Comparison of ENCODE assay signal across 2 cellular contexts in the genomic region with DNA sequence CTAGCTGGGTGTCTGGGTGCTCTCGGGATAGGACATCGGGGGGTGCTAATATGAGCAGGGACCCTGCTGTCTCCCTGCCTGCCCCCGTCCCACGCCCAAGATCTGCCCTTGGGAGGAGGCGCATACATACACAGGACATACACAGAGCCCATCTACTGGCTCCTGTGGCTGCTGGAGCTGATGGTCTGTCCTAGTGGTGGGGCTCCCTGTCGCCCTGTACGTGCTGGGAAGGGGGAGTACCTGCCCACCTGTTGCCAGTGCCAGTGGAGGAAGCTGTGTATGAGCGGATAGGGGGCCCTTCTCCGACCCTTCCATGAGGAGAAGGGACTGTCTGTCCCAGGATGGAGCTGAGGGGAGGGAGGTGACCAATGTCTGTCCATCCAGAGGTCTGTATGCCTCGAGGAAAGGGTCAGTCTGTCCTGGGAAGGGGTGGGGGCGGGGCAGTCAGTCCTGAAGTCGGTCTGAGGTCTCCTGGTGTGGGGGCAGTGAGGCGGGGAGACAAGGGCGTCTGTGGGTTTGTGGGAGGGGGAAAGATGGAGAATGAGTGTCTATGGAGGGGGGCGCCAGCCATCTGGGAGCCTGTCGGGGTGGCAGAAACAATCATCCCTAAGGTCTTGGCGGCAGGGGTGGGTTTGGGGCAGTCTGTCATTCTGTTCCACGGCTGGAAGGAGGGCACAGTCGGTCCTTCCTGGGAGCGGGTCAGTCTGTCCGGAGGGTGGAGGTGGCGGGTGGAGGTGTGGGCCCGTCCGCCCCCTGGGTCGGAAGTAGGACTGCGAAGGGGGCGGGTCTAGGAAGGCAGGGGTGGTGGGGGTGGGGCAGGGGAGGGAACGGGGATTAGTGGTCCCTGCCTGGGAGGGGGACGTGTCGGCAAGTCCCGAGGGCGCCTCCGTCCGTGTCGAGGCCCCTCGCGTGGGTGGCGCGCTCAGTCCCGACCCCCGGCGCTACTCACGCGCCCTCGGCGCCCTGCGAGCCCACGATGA.
TF ChIP-seq lines count a peak whose summit lies in the region.

No MANE protein-coding gene starts in this region.

TF ChIP-seq in SK-N-SH treated with all-trans-retinoic acid at 6 μM for 48 hours, 23 proteins besides CTCF, POLR2A, EP300 and RAD21:
- no peak for TF ChIP-seq ZNF8 (CRISPR knock-in tag; IDR thresholded peaks at IDR 0.05)
- TF ChIP-seq ZFP30 (CRISPR knock-in tag; IDR thresholded peaks at IDR 0.05): no peak
- no peak for TF ChIP-seq ZC3H10 (CRISPR knock-in tag; IDR thresholded peaks at IDR 0.05)
- TF ChIP-seq, protein P1, sequence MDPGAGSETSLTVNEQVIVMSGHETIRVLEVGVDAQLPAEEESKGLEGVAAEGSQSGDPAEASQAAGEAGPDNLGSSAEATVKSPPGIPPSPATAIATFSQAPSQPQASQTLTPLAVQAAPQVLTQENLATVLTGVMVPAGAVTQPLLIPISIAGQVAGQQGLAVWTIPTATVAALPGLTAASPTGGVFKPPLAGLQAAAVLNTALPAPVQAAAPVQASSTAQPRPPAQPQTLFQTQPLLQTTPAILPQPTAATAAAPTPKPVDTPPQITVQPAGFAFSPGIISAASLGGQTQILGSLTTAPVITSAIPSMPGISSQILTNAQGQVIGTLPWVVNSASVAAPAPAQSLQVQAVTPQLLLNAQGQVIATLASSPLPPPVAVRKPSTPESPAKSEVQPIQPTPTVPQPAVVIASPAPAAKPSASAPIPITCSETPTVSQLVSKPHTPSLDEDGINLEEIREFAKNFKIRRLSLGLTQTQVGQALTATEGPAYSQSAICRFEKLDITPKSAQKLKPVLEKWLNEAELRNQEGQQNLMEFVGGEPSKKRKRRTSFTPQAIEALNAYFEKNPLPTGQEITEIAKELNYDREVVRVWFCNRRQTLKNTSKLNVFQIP (CRISPR knock-in tag; IDR thresholded peaks at IDR 0.05; ENCODE audit: borderline replicate concordance, low read depth): no peak
- TF ChIP-seq, protein P2, sequence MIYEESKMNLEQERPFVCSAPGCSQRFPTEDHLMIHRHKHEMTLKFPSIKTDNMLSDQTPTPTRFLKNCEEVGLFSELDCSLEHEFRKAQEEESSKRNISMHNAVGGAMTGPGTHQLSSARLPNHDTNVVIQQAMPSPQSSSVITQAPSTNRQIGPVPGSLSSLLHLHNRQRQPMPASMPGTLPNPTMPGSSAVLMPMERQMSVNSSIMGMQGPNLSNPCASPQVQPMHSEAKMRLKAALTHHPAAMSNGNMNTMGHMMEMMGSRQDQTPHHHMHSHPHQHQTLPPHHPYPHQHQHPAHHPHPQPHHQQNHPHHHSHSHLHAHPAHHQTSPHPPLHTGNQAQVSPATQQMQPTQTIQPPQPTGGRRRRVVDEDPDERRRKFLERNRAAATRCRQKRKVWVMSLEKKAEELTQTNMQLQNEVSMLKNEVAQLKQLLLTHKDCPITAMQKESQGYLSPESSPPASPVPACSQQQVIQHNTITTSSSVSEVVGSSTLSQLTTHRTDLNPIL (CRISPR knock-in tag; IDR thresholded peaks at IDR 0.05; ENCODE audit: low read depth): no peak
- TF ChIP-seq, protein P3, sequence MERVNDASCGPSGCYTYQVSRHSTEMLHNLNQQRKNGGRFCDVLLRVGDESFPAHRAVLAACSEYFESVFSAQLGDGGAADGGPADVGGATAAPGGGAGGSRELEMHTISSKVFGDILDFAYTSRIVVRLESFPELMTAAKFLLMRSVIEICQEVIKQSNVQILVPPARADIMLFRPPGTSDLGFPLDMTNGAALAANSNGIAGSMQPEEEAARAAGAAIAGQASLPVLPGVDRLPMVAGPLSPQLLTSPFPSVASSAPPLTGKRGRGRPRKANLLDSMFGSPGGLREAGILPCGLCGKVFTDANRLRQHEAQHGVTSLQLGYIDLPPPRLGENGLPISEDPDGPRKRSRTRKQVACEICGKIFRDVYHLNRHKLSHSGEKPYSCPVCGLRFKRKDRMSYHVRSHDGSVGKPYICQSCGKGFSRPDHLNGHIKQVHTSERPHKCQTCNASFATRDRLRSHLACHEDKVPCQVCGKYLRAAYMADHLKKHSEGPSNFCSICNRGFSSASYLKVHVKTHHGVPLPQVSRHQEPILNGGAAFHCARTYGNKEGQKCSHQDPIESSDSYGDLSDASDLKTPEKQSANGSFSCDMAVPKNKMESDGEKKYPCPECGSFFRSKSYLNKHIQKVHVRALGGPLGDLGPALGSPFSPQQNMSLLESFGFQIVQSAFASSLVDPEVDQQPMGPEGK (CRISPR knock-in tag; IDR thresholded peaks at IDR 0.05; ENCODE audit: borderline replicate concordance): no peak
- TF ChIP-seq, protein P4, sequence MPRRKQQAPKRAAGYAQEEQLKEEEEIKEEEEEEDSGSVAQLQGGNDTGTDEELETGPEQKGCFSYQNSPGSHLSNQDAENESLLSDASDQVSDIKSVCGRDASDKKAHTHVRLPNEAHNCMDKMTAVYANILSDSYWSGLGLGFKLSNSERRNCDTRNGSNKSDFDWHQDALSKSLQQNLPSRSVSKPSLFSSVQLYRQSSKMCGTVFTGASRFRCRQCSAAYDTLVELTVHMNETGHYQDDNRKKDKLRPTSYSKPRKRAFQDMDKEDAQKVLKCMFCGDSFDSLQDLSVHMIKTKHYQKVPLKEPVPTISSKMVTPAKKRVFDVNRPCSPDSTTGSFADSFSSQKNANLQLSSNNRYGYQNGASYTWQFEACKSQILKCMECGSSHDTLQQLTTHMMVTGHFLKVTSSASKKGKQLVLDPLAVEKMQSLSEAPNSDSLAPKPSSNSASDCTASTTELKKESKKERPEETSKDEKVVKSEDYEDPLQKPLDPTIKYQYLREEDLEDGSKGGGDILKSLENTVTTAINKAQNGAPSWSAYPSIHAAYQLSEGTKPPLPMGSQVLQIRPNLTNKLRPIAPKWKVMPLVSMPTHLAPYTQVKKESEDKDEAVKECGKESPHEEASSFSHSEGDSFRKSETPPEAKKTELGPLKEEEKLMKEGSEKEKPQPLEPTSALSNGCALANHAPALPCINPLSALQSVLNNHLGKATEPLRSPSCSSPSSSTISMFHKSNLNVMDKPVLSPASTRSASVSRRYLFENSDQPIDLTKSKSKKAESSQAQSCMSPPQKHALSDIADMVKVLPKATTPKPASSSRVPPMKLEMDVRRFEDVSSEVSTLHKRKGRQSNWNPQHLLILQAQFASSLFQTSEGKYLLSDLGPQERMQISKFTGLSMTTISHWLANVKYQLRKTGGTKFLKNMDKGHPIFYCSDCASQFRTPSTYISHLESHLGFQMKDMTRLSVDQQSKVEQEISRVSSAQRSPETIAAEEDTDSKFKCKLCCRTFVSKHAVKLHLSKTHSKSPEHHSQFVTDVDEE (CRISPR knock-in tag; IDR thresholded peaks at IDR 0.05): no peak
- TF ChIP-seq OSR1 (CRISPR knock-in tag; IDR thresholded peaks at IDR 0.05): no peak
- no peak for TF ChIP-seq CSDC2 (CRISPR knock-in tag; IDR thresholded peaks at IDR 0.05)
- TF ChIP-seq, protein P5, sequence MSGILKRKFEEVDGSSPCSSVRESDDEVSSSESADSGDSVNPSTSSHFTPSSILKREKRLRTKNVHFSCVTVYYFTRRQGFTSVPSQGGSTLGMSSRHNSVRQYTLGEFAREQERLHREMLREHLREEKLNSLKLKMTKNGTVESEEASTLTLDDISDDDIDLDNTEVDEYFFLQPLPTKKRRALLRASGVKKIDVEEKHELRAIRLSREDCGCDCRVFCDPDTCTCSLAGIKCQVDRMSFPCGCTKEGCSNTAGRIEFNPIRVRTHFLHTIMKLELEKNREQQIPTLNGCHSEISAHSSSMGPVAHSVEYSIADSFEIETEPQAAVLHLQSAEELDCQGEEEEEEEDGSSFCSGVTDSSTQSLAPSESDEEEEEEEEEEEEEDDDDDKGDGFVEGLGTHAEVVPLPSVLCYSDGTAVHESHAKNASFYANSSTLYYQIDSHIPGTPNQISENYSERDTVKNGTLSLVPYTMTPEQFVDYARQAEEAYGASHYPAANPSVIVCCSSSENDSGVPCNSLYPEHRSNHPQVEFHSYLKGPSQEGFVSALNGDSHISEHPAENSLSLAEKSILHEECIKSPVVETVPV (CRISPR knock-in tag; IDR thresholded peaks at IDR 0.05): no peak
- no peak for TF ChIP-seq ARNTL (CRISPR knock-in tag; IDR thresholded peaks at IDR 0.05; ENCODE audit: borderline replicate concordance, low read depth)

TF ChIP-seq in endothelial cell of umbilical vein, 7 proteins besides CTCF, POLR2A, EP300 and RAD21:
- TF ChIP-seq EZH2 (IDR thresholded peaks at IDR 0.05; ENCODE audit: borderline replicate concordance, low read depth, low read length, severe bottlenecking): no peak
TF ChIP-seq in endothelial cell of umbilical vein: peak in this region for 0.
